Comparison of ENCODE assay signal across 11 cellular contexts in the genomic region with DNA sequence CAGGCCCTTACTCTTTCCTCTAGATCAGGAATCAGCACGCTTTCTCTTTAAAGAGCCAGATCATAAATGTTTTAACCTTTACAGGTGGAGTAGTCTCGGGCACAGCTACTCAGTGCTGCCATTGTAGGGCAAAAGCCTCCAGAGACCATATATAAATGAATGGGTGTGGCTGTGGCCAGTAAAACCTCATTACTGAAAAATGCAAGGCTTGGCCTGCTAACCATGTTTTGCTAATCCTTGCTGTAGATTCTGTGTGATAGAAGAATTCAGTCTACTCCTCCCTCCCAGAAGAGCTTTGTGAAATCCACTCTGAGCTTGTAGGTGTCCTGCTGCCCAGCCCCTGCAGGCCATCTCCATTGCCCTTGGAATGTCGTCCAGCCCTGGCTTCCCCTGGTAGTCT. TPM values are rescaled to one million over a fixed set of nuclear protein-coding genes. Genes with fewer than 3 reads are reported as not detected.
DNase-seq lines count a peak whose midpoint lies in the region; ATAC-seq, FAIRE-seq and TF ChIP-seq lines count a peak whose summit lies in the region.
"Had no signal": no experiment of that assay in that cellular context is flagged by ENCODE, and none has a peak within 500 bp of the region (broad histone marks: within the 10 kb centered on the region; RNA-seq: fewer than 3 reads in every experiment).

No MANE protein-coding gene starts in this region.

- FAIRE-seq in HepG2 (lab: Jason Lieb, UNC), result no peak

- H3K36me3 ChIP-seq in colonic mucosa (peaks cover 30% of the 10 kb centered on the region), muscle layer of duodenum (ENCODE audit: control insufficient read depth in 1 of 2, insufficient read depth in 2 of 2, low read length in 2 of 2) (peaks cover 72 to 89% of the 10 kb centered on the region in 2 donors), HepG2 (replicated peaks in 1 of 2; ENCODE audit: control insufficient read depth in 1 of 2, insufficient read depth in 2 of 2, low read length in 2 of 2) (peaks cover 55 to 86% of the 10 kb centered on the region in 2 experiments)

- no peak for TF ChIP-seq POLR2A in HepG2 (IDR thresholded peaks at IDR 0.05; ENCODE audit: insufficient read depth in 1 of 2, low read depth in 2 of 2, low read length in 2 of 2)

- H3K27ac ChIP-seq in colonic mucosa (peak overlapping the region; percentile 51), muscle layer of duodenum (ENCODE audit: low read length) (peak overlapping the region; percentile 32), HepG2 (ENCODE audit: extremely low read length, insufficient read depth, low read length) (no peak overlapping the region)
- H3K27ac ChIP-seq: left ventricle myocardium inferior had no signal

- H3K4me3 ChIP-seq in AG09309 (ENCODE audit: control insufficient read depth, low read depth, low read length) (no peak overlapping the region), colonic mucosa (no peak overlapping the region), muscle layer of duodenum (ENCODE audit: low read depth in 1 of 2, low read length in 2 of 2) (no peak overlapping the region), HepG2 (replicated peaks in 1 of 3; ENCODE audit: insufficient read depth in 1 of 3, low read depth in 2 of 3, low read length in 3 of 3) (no peak overlapping the region)
- H3K4me3 ChIP-seq: left ventricle myocardium inferior had no signal

- in situ Hi-C loops in HepG2 (cut with HindIII; ENCODE audit: extremely low pct_ligation_motif_present, low pct_unique_long_range_greater_than_20kb), result no loop called here

- TF ChIP-seq RAD21 in HepG2 (CRISPR knock-in tag; IDR thresholded peaks at IDR 0.05), result no peak

- no peak for ATAC-seq in HepG2

- H3K9me3 ChIP-seq in colonic mucosa (no peaks in the 10 kb centered on the region), muscle layer of duodenum (ENCODE audit: control insufficient read depth in 1 of 2, low read length in 2 of 2) (no peaks in the 10 kb centered on the region), HepG2 (ENCODE audit: low read length) (no peaks in the 10 kb centered on the region)
- H3K9me3 ChIP-seq: left ventricle myocardium inferior had no signal

- POLR2A ChIA-PET in HepG2 (lab: Yijun Ruan, JAX), result no interaction called here

- no peak overlapping the region for H2AFZ ChIP-seq in HepG2 (ENCODE audit: low read length)

- no peak overlapping the region for H3K4me2 ChIP-seq in HepG2 (ENCODE audit: low read depth, low read length)

- H4K20me1 ChIP-seq in HepG2 (ENCODE audit: insufficient read depth, low read length), result no peaks in the 10 kb centered on the region; the same call in 1 of the 2 replicates

- CTCF ChIA-PET in HepG2 (lab: Yijun Ruan, JAX; ENCODE audit: low intra/inter-chr PET ratio, low total read pairs), result no interaction called here

- intact Hi-C loops in colonic mucosa (cut with DNase I) (no loop called here), posterior vena cava (cut with DNase I) (no loop called here), HepG2 (cut with micrococcal nuclease; ENCODE audit: unreplicated experiment) (no loop called here)

- TF ChIP-seq EP300 in HepG2 (IDR thresholded peaks at IDR 0.05; ENCODE audit: low read depth in 2 of 2, low read length in 2 of 2) (no peak), HepG2 (CRISPR knock-in tag; IDR thresholded peaks at IDR 0.05; ENCODE audit: borderline replicate concordance) (no peak)

- H3K27me3 ChIP-seq in colonic mucosa (no peaks in the 10 kb centered on the region), muscle layer of duodenum (ENCODE audit: low read depth, low read length) (no peaks in the 10 kb centered on the region), HepG2 (ENCODE audit: control insufficient read depth in 1 of 2, insufficient read depth in 2 of 2, low read length in 2 of 2) (no peaks in the 10 kb centered on the region)

- WGBS in HepG2 (ENCODE audit: low lambda C conversion rate), result 100% methylated on average over 3 of the region's 3 CpGs

- no peaks in the 10 kb centered on the region for H3K79me2 ChIP-seq in HepG2 (ENCODE audit: insufficient read depth, low read length)

- DNase-seq in AG09309 (ENCODE audit: low read depth) (peak; percentile 52), HT1080 (ENCODE audit: low read depth) (peak; percentile 56), colonic mucosa (peak; percentile 31), posterior vena cava (ENCODE audit: low spot score) (no peak), HepG2 (ENCODE audit: low spot score) (no peak), SKM-1 treated with dmso at 0.1 percent for 144 hours (lab: John Stamatoyannopoulos, UW; ENCODE audit: unreplicated experiment) (no peak), UCSD-AML1 (lab: John Stamatoyannopoulos, UW; ENCODE audit: unreplicated experiment) (no peak)
- DNase-seq: left ventricle myocardium inferior; NCI-H2081 treated with DMSO at 0.1 percent for 48 hours; stimulated activated CD4-positive, alpha-beta T cell treated with anti-CD3 and anti-CD28 coated beads, Interleukin-12 subunit alpha, Interleukin-12 subunit beta, amount 100 ng/mL, for 4 hours had no signal

- H3K9ac ChIP-seq in colonic mucosa (ENCODE audit: low read depth in 2 of 2, low read length in 2 of 2), result peak overlapping the region in 1 of 2 donors; percentile 66
- no peak overlapping the region for H3K9ac ChIP-seq in HepG2 (ENCODE audit: insufficient read depth, low read depth, low read length)

- no peak for TF ChIP-seq CTCF in AG09309 (IDR thresholded peaks at IDR 0.05; ENCODE audit: control insufficient read depth, insufficient read depth, low read depth, low read length, missing control alignments)
- TF ChIP-seq CTCF in colonic mucosa (IDR thresholded peaks at IDR 0.05), result no peak
- no peak for TF ChIP-seq CTCF in HepG2 (CRISPR knock-in tag; IDR thresholded peaks at IDR 0.05)

- no TSS peak for BruUV-seq in HepG2 (replicated peaks; lab: Mats Ljungman, UMichigan)

- H3K4me1 ChIP-seq in colonic mucosa, result no peaks in the 10 kb centered on the region
- H3K4me1 ChIP-seq in muscle layer of duodenum (ENCODE audit: control insufficient read depth in 1 of 2, insufficient read depth in 2 of 2, low read length in 2 of 2), result no peaks in the 10 kb centered on the region
- H3K4me1 ChIP-seq in HepG2 (ENCODE audit: insufficient read depth, low read length), result no peaks in the 10 kb centered on the region; the same call in 1 of the 2 replicates
- H3K4me1 ChIP-seq: left ventricle myocardium inferior had no signal

TF ChIP-seq in HepG2, 621 proteins besides CTCF, POLR2A, EP300 and RAD21:
- TF ChIP-seq REST (IDR thresholded peaks at IDR 0.05; ENCODE audit: borderline replicate concordance in 1 of 2, low read depth in 1 of 2, low read length in 2 of 2), result no peak

RNA-seq across cellular contexts. Expression of gene HSP90AA1, which starts 58.1 kb away (rescaled TPM):
- total RNA-seq in HT1080 (2014; rRNA removed; shearing (Covaris generic)), result 341 and 404 TPM in 2 replicates
- 836 and 933 TPM in 2 replicates for polyA plus RNA-seq in HT1080 (2015; cell fraction: cytosol; rRNA removed)
- 1,641 and 1,979 TPM in 2 replicates for polyA plus RNA-seq in HT1080 (2015; cell fraction: nucleus; rRNA removed)
- 1,000 to 10,000 TPM in 1 of 2 donors, 100 to 1,000 TPM in 1; 357 to 1,349 TPM for total RNA-seq in colonic mucosa
- total RNA-seq in posterior vena cava, result 100 to 1,000 TPM; 274 to 464 TPM
- 636 and 1,509 TPM in 2 replicates for total RNA-seq in HepG2 (2016; rRNA removed; fragmentation: Illumina TruSeq; extraction: Trizol)
- 68.9 and 73.7 TPM in 2 replicates for total RNA-seq in HepG2 (2016; cell fraction: cytosol; rRNA removed; fragmentation: Illumina TruSeq; extraction: Trizol; ENCODE audit: low read depth)
- 651 and 1,441 TPM in 2 replicates for total RNA-seq in HepG2 (2016; cell fraction: insoluble cytoplasmic fraction; rRNA removed; fragmentation: Illumina TruSeq; extraction: Trizol)
- 133 and 157 TPM in 2 replicates for total RNA-seq in HepG2 (2016; cell fraction: membrane; rRNA removed; fragmentation: Illumina TruSeq; extraction: Trizol)
- total RNA-seq in HepG2 (2016; cell fraction: nucleus; rRNA removed; fragmentation: Illumina TruSeq; extraction: Trizol), result 507 and 548 TPM in 2 replicates
- polyA plus RNA-seq in HepG2 (2011; rRNA removed), result 205 and 262 TPM in 2 replicates
- polyA plus RNA-seq in HepG2 (2011; cell fraction: cytosol; rRNA removed), result 127 and 221 TPM in 2 replicates
- polyA plus RNA-seq in HepG2 (2011; cell fraction: nucleus; rRNA removed), result 46.7 and 79.9 TPM in 2 replicates
- 319 and 504 TPM in 2 replicates for polyA plus RNA-seq in HepG2 (2012)
- 49.1 and 55.8 TPM in 2 replicates for polyA plus RNA-seq in HepG2 (2016; cell fraction: cytosol; fragmentation: Illumina TruSeq; extraction: Trizol; ENCODE audit: low read depth)
- 1,691 and 1,814 TPM in 2 replicates for polyA plus RNA-seq in HepG2 (2016; cell fraction: insoluble cytoplasmic fraction; fragmentation: Illumina TruSeq; extraction: Trizol; ENCODE audit: low read depth)
- 108 and 125 TPM in 2 replicates for polyA plus RNA-seq in HepG2 (2016; cell fraction: membrane; fragmentation: Illumina TruSeq; extraction: Trizol; ENCODE audit: low read depth)
- polyA plus RNA-seq in HepG2 (2016; cell fraction: nucleus; fragmentation: Illumina TruSeq; extraction: Trizol; ENCODE audit: insufficient read depth, low read depth), result 669 and 675 TPM in 2 replicates
- polyA minus RNA-seq in HepG2 (2011; rRNA and poly(A)+ RNA removed; ENCODE audit: low replicate concordance), result 117 and 458 TPM in 2 replicates
- 494 and 532 TPM in 2 replicates for polyA minus RNA-seq in HepG2 (2011; cell fraction: cytosol; rRNA and poly(A)+ RNA removed)
- polyA minus RNA-seq in HepG2 (2011; cell fraction: nucleus; rRNA and poly(A)+ RNA removed), result 134 and 221 TPM in 2 replicates

Comparison
In these comparisons a context has a peak if more than half of its experiments do, and no peak if none do; other contexts are left out.
1. DNase-seq: peak in AG09309 (single experiment), HT1080 (single experiment) and colonic mucosa (single experiment); none in posterior vena cava (single experiment), HepG2 (single experiment), SKM-1 treated with dmso at 0.1 percent for 144 hours (single experiment) and UCSD-AML1 (single experiment).